Comparison of ENCODE assay signal across 11 cellular contexts in the genomic region with DNA sequence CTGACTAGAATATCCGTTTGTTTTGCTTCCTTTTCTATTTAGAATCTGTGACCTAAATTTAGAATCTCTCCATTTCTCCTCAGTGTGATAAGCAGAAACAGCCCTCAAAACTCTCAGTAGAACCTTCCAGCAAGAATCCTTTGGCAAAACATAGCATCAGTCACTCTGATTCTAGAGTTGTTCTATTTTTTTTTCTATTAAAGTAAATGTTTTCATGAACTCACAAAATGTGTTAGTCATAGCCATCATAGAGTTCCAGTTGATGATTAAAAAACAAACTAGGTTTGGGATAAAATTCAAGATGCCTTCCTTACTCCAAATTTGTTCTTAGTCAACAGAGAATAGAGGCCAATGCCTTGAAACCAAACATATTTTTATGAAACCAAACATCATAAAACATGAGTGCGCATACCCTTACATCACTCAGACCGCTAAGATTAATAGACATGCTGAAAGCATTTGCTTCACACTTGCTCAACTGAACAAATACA. TPM values are rescaled to one million over a fixed set of nuclear protein-coding genes. Genes with fewer than 3 reads are reported as not detected.
DNase-seq lines count a peak whose midpoint lies in the region; FAIRE-seq and TF ChIP-seq lines count a peak whose summit lies in the region.
"Had no signal": no experiment of that assay in that cellular context is flagged by ENCODE, and none has a peak within 500 bp of the region (broad histone marks: within the 10 kb centered on the region; RNA-seq: fewer than 3 reads in every experiment).

No MANE protein-coding gene starts in this region.

- H4K91ac ChIP-seq in mesenchymal stem cell (ENCODE audit: low read length), result no peak overlapping the region

- 63% methylated on average over 3 of the region's 3 CpGs for WGBS in mesenchymal stem cell
- 31 to 33% methylated on average over 3 of the region's 3 CpGs for WGBS in transverse colon (ENCODE audit: low coverage in 1 of 2), 2 donors

- H3K9me3 ChIP-seq in mesenchymal stem cell (ENCODE audit: control insufficient read depth, low read length) (no peaks in the 10 kb centered on the region), transverse colon (no peaks in the 10 kb centered on the region)

- no peak overlapping the region for H2BK15ac ChIP-seq in mesenchymal stem cell (ENCODE audit: low read depth, poor library complexity, severe bottlenecking)

- intact Hi-C loops in transverse colon (cut with DNase I; ENCODE audit: low total_unique reads), result no loop called here

- no peak overlapping the region for H2AFZ ChIP-seq in mesenchymal stem cell (ENCODE audit: low read depth, low read length)

- no peak overlapping the region for H3K4me2 ChIP-seq in mesenchymal stem cell (ENCODE audit: low read length, poor library complexity, severe bottlenecking)

- H3K4ac ChIP-seq in mesenchymal stem cell (ENCODE audit: low read depth in 1 of 2, low read length in 2 of 2), result no peak overlapping the region

- no peak for FAIRE-seq in frontal cortex (lab: Jason Lieb, UNC)

- H3K27ac ChIP-seq in mesenchymal stem cell (ENCODE audit: low read length, poor library complexity, severe bottlenecking) (no peak overlapping the region), transverse colon (peak overlapping the region; percentile 41 to 72 (median 58))

- H4K8ac ChIP-seq in mesenchymal stem cell (ENCODE audit: low read length), result no peak overlapping the region

- H3K27me3 ChIP-seq in mesenchymal stem cell (ENCODE audit: control insufficient read depth in 1 of 2, insufficient read depth in 1 of 2, low read length in 2 of 2) (no peaks in the 10 kb centered on the region), transverse colon (no peaks in the 10 kb centered on the region), H7 (ENCODE audit: control insufficient read depth, insufficient read depth, low read length) (no peaks in the 10 kb centered on the region)

- DNase-seq in SKM-1 (lab: John Stamatoyannopoulos, UW; ENCODE audit: unreplicated experiment) (peak; percentile 23), SKM-1 treated with dmso at 0.1 percent for 144 hours (lab: John Stamatoyannopoulos, UW; ENCODE audit: unreplicated experiment) (no peak), choroid plexus epithelial cell (ENCODE audit: low read depth) (peak; percentile 44), mesenchymal stem cell (no peak), transverse colon (no peak), OCI-M1 (lab: John Stamatoyannopoulos, UW) (no peak), frontal cortex (ENCODE audit: low spot score in 2 of 2) (no peak), H7 (no peak)
- DNase-seq: effector CD4-positive, alpha-beta T cell; NCI-H69 had no signal

- H3K4me1 ChIP-seq in mesenchymal stem cell (ENCODE audit: control insufficient read depth, insufficient read depth, low read depth, low read length), result no peaks in the 10 kb centered on the region
- H3K4me1 ChIP-seq in transverse colon, result peaks cover 3 to 31% (median 16%) of the 10 kb centered on the region in 4 donors

- H2BK12ac ChIP-seq in mesenchymal stem cell (ENCODE audit: low read length in 2 of 2), result no peak overlapping the region

- TF ChIP-seq CTCF in choroid plexus epithelial cell (conservative IDR thresholded peaks at IDR 0.05; ENCODE audit: low read depth, low read length) (no peak), transverse colon (IDR thresholded peaks at IDR 0.05) (no peak)

- no peak overlapping the region for H2BK120ac ChIP-seq in mesenchymal stem cell (ENCODE audit: low read depth, low read length)

- H2BK5ac ChIP-seq in mesenchymal stem cell (ENCODE audit: low read depth, low read length, poor library complexity, severe bottlenecking), result no peak overlapping the region

- no peaks in the 10 kb centered on the region for H3K36me3 ChIP-seq in mesenchymal stem cell (ENCODE audit: control insufficient read depth in 1 of 2, insufficient read depth in 2 of 2, low read depth in 1 of 2, low read length in 2 of 2)
- no peaks in the 10 kb centered on the region for H3K36me3 ChIP-seq in transverse colon
- H3K36me3 ChIP-seq in H7 (replicated peaks; ENCODE audit: control insufficient read depth, insufficient read depth, low read length), result no peaks in the 10 kb centered on the region

- H3K79me1 ChIP-seq in mesenchymal stem cell (replicated peaks; ENCODE audit: low read length, poor library complexity, severe bottlenecking), result no peaks in the 10 kb centered on the region

- H3K14ac ChIP-seq in mesenchymal stem cell (ENCODE audit: low read length in 2 of 2), result no peak overlapping the region

- in situ Hi-C loops in transverse colon (cut with MboI; ENCODE audit: low pct_ligation_motif_present in 1 of 4, low pct_unique_long_range_greater_than_20kb in 1 of 4, low sequenced_read_pairs in 3 of 4), result no loop called here

- no peak for TF ChIP-seq EP300 in transverse colon (IDR thresholded peaks at IDR 0.05; ENCODE audit: low read depth)

- H3K4me3 ChIP-seq in choroid plexus epithelial cell (ENCODE audit: low read depth, low read length) (no peak overlapping the region), mesenchymal stem cell (ENCODE audit: insufficient read depth in 1 of 2, low read depth in 1 of 2, low read length in 2 of 2) (no peak overlapping the region), transverse colon (no peak overlapping the region), H7 (ENCODE audit: insufficient read depth, low read depth, low read length) (no peak overlapping the region)

- no peak overlapping the region for H2AK5ac ChIP-seq in mesenchymal stem cell (ENCODE audit: low read length, severe bottlenecking)

- H3K9ac ChIP-seq in mesenchymal stem cell (ENCODE audit: low read length), result peak overlapping the region; percentile 38

- no peak overlapping the region for H3K18ac ChIP-seq in mesenchymal stem cell (ENCODE audit: low read depth in 1 of 2, low read length in 2 of 2)

- TF ChIP-seq POLR2A in transverse colon (IDR thresholded peaks at IDR 0.05), result no peak

- H3K23ac ChIP-seq in mesenchymal stem cell (ENCODE audit: low read length in 2 of 2), result no peak overlapping the region

RNA-seq across cellular contexts. Expression of a gene that starts 13.2 kb away (rescaled TPM):
- polyA plus RNA-seq in mesenchymal stem cell (2013, experiment 1 of 2), result 3.8 TPM
- 4.1 TPM for polyA plus RNA-seq in mesenchymal stem cell (2013, experiment 2 of 2)
- total RNA-seq in transverse colon (1 to 10 TPM in 3 of 4 donors, not detected in 1; 3.7 to 8.4 (median 3.7) TPM), frontal cortex (0.41 TPM)
- total RNA-seq in H7 (2014; rRNA removed; shearing (Covaris generic)), result 0.07 TPM in 1 of 2 replicates, not detected in the other
- total RNA-seq: activated T-helper 1 cell treated with anti-CD3 and anti-CD28 coated beads, Interleukin-12 subunit alpha, Interleukin-12 subunit beta, Interleukin-2, Interleukin-4 antibody, amounts not matched to agents 30 ng/mL and 10 ng/mL and 1 ng/mL, durations not matched to agents 14 hours and 24 hours and 36 hours had no signal

RNA-seq across cellular contexts. Expression of a gene that starts 55.0 kb away (rescaled TPM):
- polyA plus RNA-seq in mesenchymal stem cell (2013, experiment 1 of 2), result 27.1 TPM
- polyA plus RNA-seq in mesenchymal stem cell (2013, experiment 2 of 2), result 28.2 TPM
- 10 to 100 TPM in 2 of 4 donors, 1 to 10 TPM in 2; 5.6 to 36.7 (median 9.6) TPM for total RNA-seq in transverse colon
- 18.8 TPM for total RNA-seq in frontal cortex
- total RNA-seq in H7 (2014; rRNA removed; shearing (Covaris generic)), result 9.6 and 12.9 TPM in 2 replicates
- total RNA-seq: activated T-helper 1 cell treated with anti-CD3 and anti-CD28 coated beads, Interleukin-12 subunit alpha, Interleukin-12 subunit beta, Interleukin-2, Interleukin-4 antibody, amounts not matched to agents 30 ng/mL and 10 ng/mL and 1 ng/mL, durations not matched to agents 14 hours and 24 hours and 36 hours had no signal

Comparison
In these comparisons a context has a peak if more than half of its experiments do, and no peak if none do; other contexts are left out.
1. DNase-seq: peak in SKM-1 (single experiment) and choroid plexus epithelial cell (single experiment); none in SKM-1 treated with dmso at 0.1 percent for 144 hours (single experiment), mesenchymal stem cell (single experiment), transverse colon (single experiment), OCI-M1 (single experiment), frontal cortex (0 of 2) and H7 (single experiment).